ENCODE assay signal across 10 cellular contexts in genomic region chr7:50739744-50740455, GRCh38. TPM values are rescaled to one million over a fixed set of nuclear protein-coding genes. Genes with fewer than 3 reads are reported as not detected.
DNase-seq lines count a peak whose midpoint lies in the region; ATAC-seq lines count a peak whose summit lies in the region.
"Had no signal": no experiment of that assay in that cellular context is flagged by ENCODE, and none has a peak within 500 bp of the region (broad histone marks: within the 10 kb centered on the region; RNA-seq: fewer than 3 reads in every experiment).

No MANE protein-coding gene starts in this region.

- peak overlapping the region; percentile 68 to 87 (median 78) for H3K4me3 Mint-ChIP-seq in naive thymus-derived CD4-positive, alpha-beta T cell

- CTCF ChIA-PET in naive thymus-derived CD4-positive, alpha-beta T cell (lab: Charles Lee), result interaction anchor here (0.8 to 1.0 kb wide), 3 partner anchors 12 to 647 kb away, joined by 3 to 5 read pairs (median 4); no protein-coding TSS in a partner anchor

- no peaks in the 10 kb centered on the region for H3K36me3 ChIP-seq in naive thymus-derived CD4-positive, alpha-beta T cell (ENCODE audit: control insufficient read depth in 2 of 3, insufficient read depth in 3 of 3, low read length in 3 of 3)
- H3K36me3 ChIP-seq in H7 (replicated peaks; ENCODE audit: control insufficient read depth, insufficient read depth, low read length), result peaks cover 3% of the 10 kb centered on the region; the same call in 1 of the 2 replicates
- H3K36me3 ChIP-seq: upper lobe of left lung had no signal

- H3K4me1 ChIP-seq in naive thymus-derived CD4-positive, alpha-beta T cell (ENCODE audit: control insufficient read depth in 2 of 2, insufficient read depth in 2 of 2, low read length in 2 of 2), result peaks cover 15 to 23% of the 10 kb centered on the region in 2 donors

- peaks cover 12 to 46% (median 34%) of the 10 kb centered on the region in 7 donors for H3K4me1 Mint-ChIP-seq in naive thymus-derived CD4-positive, alpha-beta T cell

- no peaks in the 10 kb centered on the region for H3K27me3 ChIP-seq in naive thymus-derived CD4-positive, alpha-beta T cell (ENCODE audit: control insufficient read depth in 2 of 2, insufficient read depth in 2 of 2, low read length in 2 of 2)
- no peaks in the 10 kb centered on the region for H3K27me3 ChIP-seq in H7 (ENCODE audit: control insufficient read depth, insufficient read depth, low read length)
- H3K27me3 ChIP-seq: upper lobe of left lung had no signal

- intact Hi-C loops in naive thymus-derived CD4-positive, alpha-beta T cell (cut with micrococcal nuclease), result loop anchor here (1.0 to 5.0 kb wide), 9 partner anchors 16 to 289 kb away; partner anchors contain the start of gene FIGNL1 (in 2 of the 2)

- DNase-seq in NCI-H510A (lab: John Stamatoyannopoulos, UW) (peak; percentile 61), MV-4-11 (lab: John Stamatoyannopoulos, UW) (no peak), SW 1271 (lab: John Stamatoyannopoulos, UW) (no peak), H7 (no peak)
- peak; percentile 43 for DNase-seq in activated naive CD4-positive, alpha-beta T cell treated with Interleukin-2 at 50 U/mL for 16 hours
- peak; percentile 38 to 93 (median 91) for DNase-seq in naive thymus-derived CD4-positive, alpha-beta T cell
- DNase-seq: upper lobe of left lung had no signal

- peak; percentile 43 for ATAC-seq in GM18861 (IDR thresholded peaks at IDR 0.05; ENCODE audit: unreplicated experiment)
- peak; percentile 99 for ATAC-seq in naive thymus-derived CD4-positive, alpha-beta T cell
- no peak for ATAC-seq in GM21825 (IDR thresholded peaks at IDR 0.05; ENCODE audit: unreplicated experiment)

- peak overlapping the region; percentile 82 to 97 (median 96) for H3K27ac Mint-ChIP-seq in naive thymus-derived CD4-positive, alpha-beta T cell

- H3K27ac ChIP-seq in naive thymus-derived CD4-positive, alpha-beta T cell (ENCODE audit: low read depth, low read length), result peak overlapping the region; percentile 80
- H3K27ac ChIP-seq: epithelial cell of prostate had no signal

- no peaks in the 10 kb centered on the region for H3K9me3 ChIP-seq in naive thymus-derived CD4-positive, alpha-beta T cell (ENCODE audit: control insufficient read depth in 2 of 3, low read length in 3 of 3)
- H3K9me3 ChIP-seq: upper lobe of left lung had no signal

- peaks cover 0 to 2% (median 0%) of the 10 kb centered on the region in 5 donors for H3K27me3 Mint-ChIP-seq in naive thymus-derived CD4-positive, alpha-beta T cell

- H3K4me3 ChIP-seq in naive thymus-derived CD4-positive, alpha-beta T cell (ENCODE audit: low read length), result peak overlapping the region; percentile 40
- H3K4me3 ChIP-seq in H7 (ENCODE audit: insufficient read depth, low read depth, low read length), result no peak overlapping the region
- H3K4me3 ChIP-seq: upper lobe of left lung had no signal

- peaks cover 0 to 4% (median 0%) of the 10 kb centered on the region in 5 donors for H3K36me3 Mint-ChIP-seq in naive thymus-derived CD4-positive, alpha-beta T cell

- peaks cover 0 to 5% (median 0%) of the 10 kb centered on the region in 11 donors for H3K9me3 Mint-ChIP-seq in naive thymus-derived CD4-positive, alpha-beta T cell

- POLR2A ChIA-PET in naive thymus-derived CD4-positive, alpha-beta T cell (lab: Charles Lee), result interaction anchor here (0.6 to 1.3 kb wide), 6 partner anchors 9 to 670 kb away, joined by 3 to 6 read pairs (median 3); partner anchors contain the start of gene FIGNL1

RNA-seq across cellular contexts. Expression of gene GRB10, which starts 42.8 kb away (rescaled TPM):
- total RNA-seq in naive thymus-derived CD4-positive, alpha-beta T cell, result 10 to 100 TPM in 1 of 5 experiments, 1 to 10 TPM in 4; 3.4 to 10.6 (median 7.2) TPM
- 1 to 10 TPM; 2.6 to 4.7 TPM for polyA plus RNA-seq in naive thymus-derived CD4-positive, alpha-beta T cell
- 92.9 and 110 TPM in 2 replicates for total RNA-seq in H7 (2014; rRNA removed; shearing (Covaris generic))

Comparison
In these comparisons a context has a peak if more than half of its experiments do, and no peak if none do; other contexts are left out.
1. DNase-seq: peak in NCI-H510A (single experiment), activated naive CD4-positive, alpha-beta T cell treated with Interleukin-2 at 50 U/mL for 16 hours (single experiment) and naive thymus-derived CD4-positive, alpha-beta T cell (9 of 9); none in MV-4-11 (single experiment), SW 1271 (0 of 2) and H7 (single experiment).